In genomic region chr9:33080534-33080933, GRCh38 we compare ENCODE assay signal across 9 cellular contexts. TPM values are rescaled to one million over a fixed set of nuclear protein-coding genes. Genes with fewer than 3 reads are reported as not detected.
DNase-seq lines count a peak whose midpoint lies in the region; ATAC-seq and TF ChIP-seq lines count a peak whose summit lies in the region.
"Had no signal": no experiment of that assay in that cellular context is flagged by ENCODE, and none has a peak within 500 bp of the region (broad histone marks: within the 10 kb centered on the region; RNA-seq: fewer than 3 reads in every experiment).

No MANE protein-coding gene starts in this region.

- no peak overlapping the region for H4K91ac ChIP-seq in neuronal stem cell (ENCODE audit: low read depth, low read length, poor library complexity)

- H3K9ac ChIP-seq in mammary epithelial cell (ENCODE audit: insufficient read depth, low read length) (peak overlapping the region; percentile 74), neuronal stem cell (ENCODE audit: low read depth, low read length, poor library complexity) (no peak overlapping the region)

- no peak overlapping the region for H4K8ac ChIP-seq in neuronal stem cell (ENCODE audit: low read depth, low read length)

- no peaks in the 10 kb centered on the region for H3K9me3 Mint-ChIP-seq in natural killer cell treated with Interleukin-12 subunit alpha and Interleukin-12 subunit beta and Interleukin-15 and Interleukin-18, amount 100 ng/mL, for 72 hours
- H3K9me3 Mint-ChIP-seq: activated naive CD4-positive, alpha-beta T cell treated with anti-CD3 and anti-CD28 coated beads, Interleukin-2, amount 50 U/mL, for 72 hours had no signal

- no peak overlapping the region for H2BK5ac ChIP-seq in neuronal stem cell (ENCODE audit: low read length)

- H3F3A ChIP-seq in DOHH2 (ENCODE audit: control insufficient read depth, insufficient read depth): peaks cover 8% of the 10 kb centered on the region; the same call in 1 of the 2 replicates

- peak overlapping the region; percentile 59 for H2AFZ ChIP-seq in mammary epithelial cell (ENCODE audit: low read depth, low read length)
- H2AFZ ChIP-seq in neuronal stem cell (ENCODE audit: low read length): peak overlapping the region; percentile 81

- H3K4me1 Mint-ChIP-seq in natural killer cell treated with Interleukin-12 subunit alpha and Interleukin-12 subunit beta and Interleukin-15 and Interleukin-18, amount 100 ng/mL, for 72 hours (ENCODE audit: low read depth in 2 of 2): peaks cover 21 to 25% of the 10 kb centered on the region in 2 donors

- H2AK5ac ChIP-seq in neuronal stem cell (ENCODE audit: low read depth, low read length): no peak overlapping the region

- no peak overlapping the region for H3K14ac ChIP-seq in neuronal stem cell (ENCODE audit: low read length)

- H3K9me2 ChIP-seq in DOHH2 (replicated peaks; ENCODE audit: control insufficient read depth, low read length): no peaks in the 10 kb centered on the region

- no peaks in the 10 kb centered on the region for H3K79me1 ChIP-seq in neuronal stem cell (ENCODE audit: low read depth, low read length)

- H2BK120ac ChIP-seq in neuronal stem cell (ENCODE audit: low read depth, low read length): no peak overlapping the region

- H3K36me3 Mint-ChIP-seq in natural killer cell treated with Interleukin-12 subunit alpha and Interleukin-12 subunit beta and Interleukin-15 and Interleukin-18, amount 100 ng/mL, for 72 hours: no peaks in the 10 kb centered on the region

- peak overlapping the region; percentile 53 for H3K4me3 ChIP-seq in DOHH2 (ENCODE audit: low read length)
- H3K4me3 ChIP-seq in mammary epithelial cell (replicated peaks in 1 of 3; ENCODE audit: insufficient read depth in 1 of 3, low read depth in 2 of 3, low read length in 3 of 3): peak overlapping the region; percentile 14 to 23 (median 20)
- H3K4me3 ChIP-seq in neuronal stem cell (ENCODE audit: low read length in 2 of 2): peak overlapping the region in 1 of 2 donors; percentile 48
- no peak overlapping the region for H3K4me3 ChIP-seq in mucosa of descending colon

- ATAC-seq in mucosa of descending colon: no peak
- ATAC-seq in natural killer cell treated with Interleukin-12 subunit alpha and Interleukin-12 subunit beta and Interleukin-15 and Interleukin-18, amount 100 ng/mL, for 72 hours: no peak

- intact Hi-C loops in mammary epithelial cell (cut with micrococcal nuclease): no loop called here
- intact Hi-C loops in mucosa of descending colon (cut with DNase I, micrococcal nuclease): loop anchor here in 1 of 2 donors (5.0 kb wide), 1 partner anchor 147 kb away; no protein-coding TSS in a partner anchor

- no peaks in the 10 kb centered on the region for H3K27me3 ChIP-seq in DOHH2 (ENCODE audit: control insufficient read depth, low read length)
- H3K27me3 ChIP-seq in mammary epithelial cell (ENCODE audit: insufficient read depth, low read length): no peaks in the 10 kb centered on the region
- H3K27me3 ChIP-seq in neuronal stem cell (ENCODE audit: control insufficient read depth in 3 of 3, insufficient read depth in 3 of 3, low read depth in 1 of 3, low read length in 3 of 3): no peaks in the 10 kb centered on the region

- WGBS in mammary epithelial cell (ENCODE audit: low coverage, missing lambda C conversion rate): 15% methylated on average over 6 of the region's 6 CpGs
- no CpG with 5 or more reads among the region's 6 CpGs for WGBS in neuronal stem cell (ENCODE audit: extremely low coverage in 2 of 2, insufficient read length in 2 of 2, insufficient replicate concordance in 1 of 2), 2 donors

- H2BK15ac ChIP-seq in neuronal stem cell (ENCODE audit: low read length): no peak overlapping the region

- no peak overlapping the region for H3K4ac ChIP-seq in neuronal stem cell (ENCODE audit: low read length)

- CTCF ChIA-PET in mammary epithelial cell (lab: Charles Lee; ENCODE audit: low non-redundant PET): interaction anchor here (0.6 kb wide), 1 partner anchor 146 kb away, joined by 3 read pairs; no protein-coding TSS in a partner anchor

- peak overlapping the region; percentile 55 for H3K4me2 ChIP-seq in DOHH2 (ENCODE audit: low read length)
- peak overlapping the region; percentile 78 for H3K4me2 ChIP-seq in mammary epithelial cell (ENCODE audit: insufficient read depth, low read depth, low read length)
- H3K4me2 ChIP-seq in neuronal stem cell (ENCODE audit: insufficient read depth, low read length, poor library complexity, severe bottlenecking): no peak overlapping the region

- TF ChIP-seq CTCF in DOHH2 (IDR thresholded peaks at IDR 0.05; ENCODE audit: low read depth, low read length, poor library complexity, severe bottlenecking) (no peak), mammary epithelial cell (conservative IDR thresholded peaks at IDR 0.05 in 1 of 2, IDR thresholded peaks at IDR 0.05 in 1 of 2; ENCODE audit: extremely low read depth in 1 of 2, insufficient read depth in 1 of 2, low read depth in 1 of 2, low read length in 2 of 2) (no peak), mucosa of descending colon (IDR thresholded peaks at IDR 0.05) (no peak)

- peaks cover 16% of the 10 kb centered on the region for H3K79me2 ChIP-seq in DOHH2 (ENCODE audit: control insufficient read depth, low read length)
- peaks cover 10% of the 10 kb centered on the region for H3K79me2 ChIP-seq in mammary epithelial cell (ENCODE audit: insufficient read depth, low read length)

- no peaks in the 10 kb centered on the region for H3K27me3 Mint-ChIP-seq in natural killer cell treated with Interleukin-12 subunit alpha and Interleukin-12 subunit beta and Interleukin-15 and Interleukin-18, amount 100 ng/mL, for 72 hours

- dilution Hi-C loops in mammary epithelial cell (cut with HindIII; ENCODE audit: low sequenced_read_pairs): no loop called here

- H3K4me3 Mint-ChIP-seq in natural killer cell treated with Interleukin-12 subunit alpha and Interleukin-12 subunit beta and Interleukin-15 and Interleukin-18, amount 100 ng/mL, for 72 hours: no peak overlapping the region

- H3K27ac Mint-ChIP-seq in natural killer cell treated with Interleukin-12 subunit alpha and Interleukin-12 subunit beta and Interleukin-15 and Interleukin-18, amount 100 ng/mL, for 72 hours: no peak overlapping the region
- H3K27ac Mint-ChIP-seq: activated naive CD4-positive, alpha-beta T cell treated with anti-CD3 and anti-CD28 coated beads, Interleukin-2, amount 50 U/mL, for 72 hours had no signal

- H3K4me1 ChIP-seq in DOHH2 (ENCODE audit: control insufficient read depth, low read length): peaks cover 15% of the 10 kb centered on the region
- H3K4me1 ChIP-seq in mammary epithelial cell (ENCODE audit: insufficient read depth, low read length): peaks cover 24% of the 10 kb centered on the region
- peaks cover 0 to 3% of the 10 kb centered on the region in 2 donors for H3K4me1 ChIP-seq in neuronal stem cell (ENCODE audit: control insufficient read depth in 2 of 2, insufficient read depth in 1 of 2, low read depth in 1 of 2, low read length in 2 of 2)
- peaks cover 7% of the 10 kb centered on the region for H3K4me1 ChIP-seq in mucosa of descending colon (ENCODE audit: low read depth)

- peak; percentile 90 for DNase-seq in mammary epithelial cell
- no peak for DNase-seq in neuronal stem cell (ENCODE audit: low spot score)
- no peak for DNase-seq in DMS53 (lab: John Stamatoyannopoulos, UW)
- no peak for DNase-seq in hippocampal formation (lab: John Stamatoyannopoulos, UW)
- DNase-seq in mucosa of descending colon: no peak
- DNase-seq in natural killer cell treated with Interleukin-12 subunit alpha and Interleukin-12 subunit beta and Interleukin-15 and Interleukin-18, amount 100 ng/mL, for 72 hours (ENCODE audit: low spot score): no peak

- H4K20me1 ChIP-seq in DOHH2 (ENCODE audit: control insufficient read depth, insufficient read depth, low read depth, low read length) (no peaks in the 10 kb centered on the region), mammary epithelial cell (ENCODE audit: insufficient read depth, low read length) (no peaks in the 10 kb centered on the region)

- no peak overlapping the region for H3K23ac ChIP-seq in neuronal stem cell (ENCODE audit: low read depth, low read length, poor library complexity)

- H3K27ac ChIP-seq in DOHH2 (ENCODE audit: low read depth, low read length): no peak overlapping the region
- peak overlapping the region; percentile 34 for H3K27ac ChIP-seq in KOPT-K1 (ENCODE audit: low read depth, low read length, poor library complexity, severe bottlenecking)
- peak overlapping the region; percentile 89 for H3K27ac ChIP-seq in mammary epithelial cell (ENCODE audit: insufficient read depth, low read depth, low read length)
- H3K27ac ChIP-seq in neuronal stem cell (replicated peaks; ENCODE audit: low read length): no peak overlapping the region

- no peak overlapping the region for H3K18ac ChIP-seq in neuronal stem cell (ENCODE audit: low read length)

- BruUV-seq in mammary epithelial cell (replicated peaks; lab: Mats Ljungman, UMichigan): no TSS peak

- H2BK12ac ChIP-seq in neuronal stem cell (ENCODE audit: low read length): no peak overlapping the region

- H3K9me3 ChIP-seq in DOHH2 (ENCODE audit: control insufficient read depth, insufficient read depth, low read length) (no peaks in the 10 kb centered on the region), KOPT-K1 (ENCODE audit: insufficient read depth, low read length, poor library complexity, severe bottlenecking) (no peaks in the 10 kb centered on the region), mammary epithelial cell (replicated peaks; ENCODE audit: insufficient read depth, low read length) (no peaks in the 10 kb centered on the region), neuronal stem cell (replicated peaks in 1 of 2; ENCODE audit: control insufficient read depth in 2 of 2, insufficient read depth in 1 of 2, low read depth in 1 of 2, low read length in 2 of 2) (peaks cover 0 to 3% of the 10 kb centered on the region in 2 donors), mucosa of descending colon (no peaks in the 10 kb centered on the region)

- H3K36me3 ChIP-seq in DOHH2 (ENCODE audit: control insufficient read depth, low read length) (peaks cover 4% of the 10 kb centered on the region; the same call in 1 of the 2 replicates), KOPT-K1 (ENCODE audit: insufficient read depth, low read length) (no peaks in the 10 kb centered on the region), mammary epithelial cell (ENCODE audit: insufficient read depth, low read length) (no peaks in the 10 kb centered on the region), neuronal stem cell (replicated peaks in 1 of 2; ENCODE audit: control insufficient read depth in 2 of 2, insufficient read depth in 2 of 2, low read length in 2 of 2) (no peaks in the 10 kb centered on the region), mucosa of descending colon (ENCODE audit: low read depth) (peaks cover 4% of the 10 kb centered on the region)

- in situ Hi-C loops in mammary epithelial cell (cut with MboI; ENCODE audit: low sequenced_read_pairs in 2 of 2): loop anchor here (5.0 kb wide), 4 partner anchors 87 to 147 kb away; partner anchors contain the start of gene B4GALT1 (in 1 of the 2)

RNA-seq across cellular contexts. Expression of gene SMU1, which starts 4.1 kb away (rescaled TPM):
- total RNA-seq in mammary epithelial cell: 10 to 100 TPM; 18.0 to 28.3 TPM
- polyA plus RNA-seq in mammary epithelial cell: 11.3 TPM
- 15.8 TPM for polyA minus RNA-seq in mammary epithelial cell
- polyA plus RNA-seq in neuronal stem cell (2013, experiment 1 of 2): 14.0 TPM
- polyA plus RNA-seq in neuronal stem cell (2013, experiment 2 of 2): 14.7 TPM
- 10 to 100 TPM; 15.5 to 23.6 (median 17.1) TPM for total RNA-seq in mucosa of descending colon
- 10 to 100 TPM; 22.5 to 22.7 TPM for total RNA-seq in natural killer cell treated with Interleukin-12 subunit alpha and Interleukin-12 subunit beta and Interleukin-15 and Interleukin-18, amount 100 ng/mL, for 72 hours

RNA-seq across cellular contexts. Expression of gene DNAJA1, which starts 55.5 kb away (rescaled TPM):
- 100 to 1,000 TPM in 1 of 2 donors, 10 to 100 TPM in 1; 52.7 to 106 TPM for total RNA-seq in mammary epithelial cell
- 108 TPM for polyA plus RNA-seq in mammary epithelial cell
- 55.0 TPM for polyA minus RNA-seq in mammary epithelial cell
- 153 TPM for polyA plus RNA-seq in neuronal stem cell (2013, experiment 1 of 2)
- 152 TPM for polyA plus RNA-seq in neuronal stem cell (2013, experiment 2 of 2)
- 100 to 1,000 TPM in 1 of 3 donors, 10 to 100 TPM in 2; 47.3 to 122 (median 74.4) TPM for total RNA-seq in mucosa of descending colon
- 100 to 1,000 TPM; 219 to 220 TPM for total RNA-seq in natural killer cell treated with Interleukin-12 subunit alpha and Interleukin-12 subunit beta and Interleukin-15 and Interleukin-18, amount 100 ng/mL, for 72 hours

Comparison
In these comparisons a context has a peak if more than half of its experiments do, and no peak if none do; other contexts are left out.
1. H3K27ac ChIP-seq: peak in KOPT-K1 (single experiment) and mammary epithelial cell (single experiment); none in DOHH2 (single experiment) and neuronal stem cell (single experiment).